In the genomic region with DNA sequence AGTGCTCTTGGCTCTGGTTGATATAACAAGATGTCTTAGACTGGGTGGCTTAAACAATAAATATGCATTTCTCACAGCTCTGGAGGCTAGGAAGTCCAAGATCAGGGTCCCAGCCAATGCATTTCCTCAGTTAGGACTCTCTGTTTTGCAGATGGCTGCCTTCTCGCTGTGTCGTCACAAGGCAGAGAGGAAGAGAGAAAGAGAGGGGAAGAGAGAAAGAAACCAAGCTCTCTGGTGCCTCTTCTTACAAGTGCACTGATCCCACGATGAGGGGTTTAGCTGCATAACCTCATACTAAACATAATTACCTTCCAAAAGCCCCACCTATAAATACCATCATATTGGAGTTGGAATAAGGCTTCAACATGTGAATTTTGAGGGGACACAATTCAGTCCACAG, we compare ENCODE assay signal across 1 cellular context.
TF ChIP-seq lines count a peak whose summit lies in the region.

No MANE protein-coding gene starts in this region.

TF ChIP-seq in GM23338, 12 proteins besides CTCF, POLR2A, EP300 and RAD21 (continued from another document):
- TF ChIP-seq, protein P1, sequence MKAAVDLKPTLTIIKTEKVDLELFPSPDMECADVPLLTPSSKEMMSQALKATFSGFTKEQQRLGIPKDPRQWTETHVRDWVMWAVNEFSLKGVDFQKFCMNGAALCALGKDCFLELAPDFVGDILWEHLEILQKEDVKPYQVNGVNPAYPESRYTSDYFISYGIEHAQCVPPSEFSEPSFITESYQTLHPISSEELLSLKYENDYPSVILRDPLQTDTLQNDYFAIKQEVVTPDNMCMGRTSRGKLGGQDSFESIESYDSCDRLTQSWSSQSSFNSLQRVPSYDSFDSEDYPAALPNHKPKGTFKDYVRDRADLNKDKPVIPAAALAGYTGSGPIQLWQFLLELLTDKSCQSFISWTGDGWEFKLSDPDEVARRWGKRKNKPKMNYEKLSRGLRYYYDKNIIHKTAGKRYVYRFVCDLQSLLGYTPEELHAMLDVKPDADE (IDR thresholded peaks at IDR 0.05) = no peak
- TF ChIP-seq JUNB (IDR thresholded peaks at IDR 0.05; ENCODE audit: unreplicated experiment) (no peak), STAT1 (IDR thresholded peaks at IDR 0.05; ENCODE audit: unreplicated experiment) (no peak), EZH2 (IDR thresholded peaks at IDR 0.05; ENCODE audit: low read depth, unreplicated experiment) (no peak)
- TF ChIP-seq, protein P2, sequence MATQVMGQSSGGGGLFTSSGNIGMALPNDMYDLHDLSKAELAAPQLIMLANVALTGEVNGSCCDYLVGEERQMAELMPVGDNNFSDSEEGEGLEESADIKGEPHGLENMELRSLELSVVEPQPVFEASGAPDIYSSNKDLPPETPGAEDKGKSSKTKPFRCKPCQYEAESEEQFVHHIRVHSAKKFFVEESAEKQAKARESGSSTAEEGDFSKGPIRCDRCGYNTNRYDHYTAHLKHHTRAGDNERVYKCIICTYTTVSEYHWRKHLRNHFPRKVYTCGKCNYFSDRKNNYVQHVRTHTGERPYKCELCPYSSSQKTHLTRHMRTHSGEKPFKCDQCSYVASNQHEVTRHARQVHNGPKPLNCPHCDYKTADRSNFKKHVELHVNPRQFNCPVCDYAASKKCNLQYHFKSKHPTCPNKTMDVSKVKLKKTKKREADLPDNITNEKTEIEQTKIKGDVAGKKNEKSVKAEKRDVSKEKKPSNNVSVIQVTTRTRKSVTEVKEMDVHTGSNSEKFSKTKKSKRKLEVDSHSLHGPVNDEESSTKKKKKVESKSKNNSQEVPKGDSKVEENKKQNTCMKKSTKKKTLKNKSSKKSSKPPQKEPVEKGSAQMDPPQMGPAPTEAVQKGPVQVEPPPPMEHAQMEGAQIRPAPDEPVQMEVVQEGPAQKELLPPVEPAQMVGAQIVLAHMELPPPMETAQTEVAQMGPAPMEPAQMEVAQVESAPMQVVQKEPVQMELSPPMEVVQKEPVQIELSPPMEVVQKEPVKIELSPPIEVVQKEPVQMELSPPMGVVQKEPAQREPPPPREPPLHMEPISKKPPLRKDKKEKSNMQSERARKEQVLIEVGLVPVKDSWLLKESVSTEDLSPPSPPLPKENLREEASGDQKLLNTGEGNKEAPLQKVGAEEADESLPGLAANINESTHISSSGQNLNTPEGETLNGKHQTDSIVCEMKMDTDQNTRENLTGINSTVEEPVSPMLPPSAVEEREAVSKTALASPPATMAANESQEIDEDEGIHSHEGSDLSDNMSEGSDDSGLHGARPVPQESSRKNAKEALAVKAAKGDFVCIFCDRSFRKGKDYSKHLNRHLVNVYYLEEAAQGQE (IDR thresholded peaks at IDR 0.05; ENCODE audit: unreplicated experiment) = no peak
- TF ChIP-seq, protein P3, sequence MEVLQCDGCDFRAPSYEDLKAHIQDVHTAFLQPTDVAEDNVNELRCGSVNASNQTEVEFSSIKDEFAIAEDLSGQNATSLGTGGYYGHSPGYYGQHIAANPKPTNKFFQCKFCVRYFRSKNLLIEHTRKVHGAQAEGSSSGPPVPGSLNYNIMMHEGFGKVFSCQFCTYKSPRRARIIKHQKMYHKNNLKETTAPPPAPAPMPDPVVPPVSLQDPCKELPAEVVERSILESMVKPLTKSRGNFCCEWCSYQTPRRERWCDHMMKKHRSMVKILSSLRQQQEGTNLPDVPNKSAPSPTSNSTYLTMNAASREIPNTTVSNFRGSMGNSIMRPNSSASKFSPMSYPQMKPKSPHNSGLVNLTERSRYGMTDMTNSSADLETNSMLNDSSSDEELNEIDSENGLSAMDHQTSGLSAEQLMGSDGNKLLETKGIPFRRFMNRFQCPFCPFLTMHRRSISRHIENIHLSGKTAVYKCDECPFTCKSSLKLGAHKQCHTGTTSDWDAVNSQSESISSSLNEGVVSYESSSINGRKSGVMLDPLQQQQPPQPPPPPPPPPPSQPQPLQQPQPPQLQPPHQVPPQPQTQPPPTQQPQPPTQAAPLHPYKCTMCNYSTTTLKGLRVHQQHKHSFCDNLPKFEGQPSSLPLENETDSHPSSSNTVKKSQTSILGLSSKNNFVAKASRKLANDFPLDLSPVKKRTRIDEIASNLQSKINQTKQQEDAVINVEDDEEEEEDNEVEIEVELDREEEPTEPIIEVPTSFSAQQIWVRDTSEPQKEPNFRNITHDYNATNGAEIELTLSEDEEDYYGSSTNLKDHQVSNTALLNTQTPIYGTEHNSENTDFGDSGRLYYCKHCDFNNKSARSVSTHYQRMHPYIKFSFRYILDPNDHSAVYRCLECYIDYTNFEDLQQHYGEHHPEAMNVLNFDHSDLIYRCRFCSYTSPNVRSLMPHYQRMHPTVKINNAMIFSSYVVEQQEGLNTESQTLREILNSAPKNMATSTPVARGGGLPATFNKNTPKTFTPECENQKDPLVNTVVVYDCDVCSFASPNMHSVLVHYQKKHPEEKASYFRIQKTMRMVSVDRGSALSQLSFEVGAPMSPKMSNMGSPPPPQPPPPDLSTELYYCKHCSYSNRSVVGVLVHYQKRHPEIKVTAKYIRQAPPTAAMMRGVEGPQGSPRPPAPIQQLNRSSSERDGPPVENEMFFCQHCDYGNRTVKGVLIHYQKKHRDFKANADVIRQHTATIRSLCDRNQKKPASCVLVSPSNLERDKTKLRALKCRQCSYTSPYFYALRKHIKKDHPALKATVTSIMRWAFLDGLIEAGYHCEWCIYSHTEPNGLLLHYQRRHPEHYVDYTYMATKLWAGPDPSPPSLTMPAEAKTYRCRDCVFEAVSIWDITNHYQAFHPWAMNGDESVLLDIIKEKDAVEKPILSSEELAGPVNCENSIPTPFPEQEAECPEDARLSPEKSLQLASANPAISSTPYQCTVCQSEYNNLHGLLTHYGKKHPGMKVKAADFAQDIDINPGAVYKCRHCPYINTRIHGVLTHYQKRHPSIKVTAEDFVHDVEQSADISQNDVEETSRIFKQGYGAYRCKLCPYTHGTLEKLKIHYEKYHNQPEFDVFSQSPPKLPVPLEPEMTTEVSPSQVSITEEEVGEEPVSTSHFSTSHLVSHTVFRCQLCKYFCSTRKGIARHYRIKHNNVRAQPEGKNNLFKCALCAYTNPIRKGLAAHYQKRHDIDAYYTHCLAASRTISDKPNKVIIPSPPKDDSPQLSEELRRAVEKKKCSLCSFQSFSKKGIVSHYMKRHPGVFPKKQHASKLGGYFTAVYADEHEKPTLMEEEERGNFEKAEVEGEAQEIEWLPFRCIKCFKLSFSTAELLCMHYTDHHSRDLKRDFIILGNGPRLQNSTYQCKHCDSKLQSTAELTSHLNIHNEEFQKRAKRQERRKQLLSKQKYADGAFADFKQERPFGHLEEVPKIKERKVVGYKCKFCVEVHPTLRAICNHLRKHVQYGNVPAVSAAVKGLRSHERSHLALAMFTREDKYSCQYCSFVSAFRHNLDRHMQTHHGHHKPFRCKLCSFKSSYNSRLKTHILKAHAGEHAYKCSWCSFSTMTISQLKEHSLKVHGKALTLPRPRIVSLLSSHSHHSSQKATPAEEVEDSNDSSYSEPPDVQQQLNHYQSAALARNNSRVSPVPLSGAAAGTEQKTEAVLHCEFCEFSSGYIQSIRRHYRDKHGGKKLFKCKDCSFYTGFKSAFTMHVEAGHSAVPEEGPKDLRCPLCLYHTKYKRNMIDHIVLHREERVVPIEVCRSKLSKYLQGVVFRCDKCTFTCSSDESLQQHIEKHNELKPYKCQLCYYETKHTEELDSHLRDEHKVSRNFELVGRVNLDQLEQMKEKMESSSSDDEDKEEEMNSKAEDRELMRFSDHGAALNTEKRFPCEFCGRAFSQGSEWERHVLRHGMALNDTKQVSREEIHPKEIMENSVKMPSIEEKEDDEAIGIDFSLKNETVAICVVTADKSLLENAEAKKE (CRISPR knock-in tag; IDR thresholded peaks at IDR 0.05) = no peak
